In genomic region chr1:63326473-63327380, GRCh38 we compare ENCODE assay signal across 10 cellular contexts. TPM values are rescaled to one million over a fixed set of nuclear protein-coding genes. Genes with fewer than 3 reads are reported as not detected.
DNase-seq lines count a peak whose midpoint lies in the region; ATAC-seq and TF ChIP-seq lines count a peak whose summit lies in the region.
"Had no signal": no experiment of that assay in that cellular context is flagged by ENCODE, and none has a peak within 500 bp of the region (broad histone marks: within the 10 kb centered on the region; RNA-seq: fewer than 3 reads in every experiment).

No MANE protein-coding gene starts in this region.

- H3K9me3 Mint-ChIP-seq in CD4-positive, alpha-beta memory T cell, result peaks cover 0 to 52% (median 36%) of the 10 kb centered on the region in 8 donors

- H3K4me1 Mint-ChIP-seq in CD4-positive, alpha-beta memory T cell, result peaks cover 20 to 43% (median 32%) of the 10 kb centered on the region in 4 donors
- peaks cover 11% of the 10 kb centered on the region for H3K4me1 Mint-ChIP-seq in T-helper 17 cell

- peaks cover 2 to 10% of the 10 kb centered on the region in 2 donors for H3K36me3 Mint-ChIP-seq in CD4-positive, alpha-beta memory T cell
- H3K36me3 Mint-ChIP-seq in T-helper 17 cell (ENCODE audit: low read depth), result peaks cover 8% of the 10 kb centered on the region

- DNase-seq in CD4-positive, alpha-beta memory T cell, result peak in 2 of 5 donors; percentile 9 to 16
- DNase-seq in GM13977 (ENCODE audit: low spot score) (peak; percentile 34), T-helper 17 cell (no peak), iPS DF 6.9 (ENCODE audit: low read depth, low spot score) (no peak), middle frontal gyrus (ENCODE audit: extremely low spot score, low spot score) (no peak), uterus (no peak), posterior vena cava (ENCODE audit: low spot score) (no peak)

- H3K27ac Mint-ChIP-seq in CD4-positive, alpha-beta memory T cell, result peak overlapping the region in 6 of 7 donors; percentile 25 to 87 (median 70)
- peak overlapping the region; percentile 88 for H3K27ac Mint-ChIP-seq in T-helper 17 cell

- H3K4me3 Mint-ChIP-seq in CD4-positive, alpha-beta memory T cell, result peak overlapping the region in 5 of 8 donors; percentile 20 to 62 (median 46)
- H3K4me3 Mint-ChIP-seq in T-helper 17 cell, result peak overlapping the region; percentile 3
- H3K4me3 Mint-ChIP-seq: memory B cell had no signal

- no peaks in the 10 kb centered on the region for H3K9me3 ChIP-seq in CD4-positive, alpha-beta memory T cell (ENCODE audit: control insufficient read depth in 1 of 2, low read length in 2 of 2)
- H3K9me3 ChIP-seq in T-helper 17 cell (ENCODE audit: control insufficient read depth, low read length, poor library complexity, severe bottlenecking), result peaks cover 11% of the 10 kb centered on the region
- no peaks in the 10 kb centered on the region for H3K9me3 ChIP-seq in iPS DF 6.9 (ENCODE audit: control insufficient read depth, insufficient read depth, low read length)
- no peaks in the 10 kb centered on the region for H3K9me3 ChIP-seq in uterus
- H3K9me3 ChIP-seq: breast epithelium had no signal

- H3K4me1 ChIP-seq in CD4-positive, alpha-beta memory T cell (ENCODE audit: insufficient read depth, low read length), result peaks cover 22% of the 10 kb centered on the region
- H3K4me1 ChIP-seq in iPS DF 6.9 (ENCODE audit: control insufficient read depth, insufficient read depth, low read length), result peaks cover 7% of the 10 kb centered on the region
- peaks cover 0 to 23% of the 10 kb centered on the region in 2 donors for H3K4me1 ChIP-seq in uterus
- H3K4me1 ChIP-seq: breast epithelium had no signal

- no peak for TF ChIP-seq CTCF in GM13977 (IDR thresholded peaks at IDR 0.05; ENCODE audit: extremely low read depth, insufficient read depth, missing control alignments)
- TF ChIP-seq CTCF in uterus (IDR thresholded peaks at IDR 0.05), result no peak

- POLR2A ChIA-PET in CD4-positive, alpha-beta memory T cell (lab: Charles Lee; ENCODE audit: partially characterized antibody), result no interaction called here

- no peak overlapping the region for H3K4me3 ChIP-seq in CD4-positive, alpha-beta memory T cell (ENCODE audit: low read length in 2 of 2)
- H3K4me3 ChIP-seq in iPS DF 6.9 (ENCODE audit: low read length) (peak overlapping the region; percentile 11; the same call in 1 of the 2 replicates), uterus (no peak overlapping the region)
- H3K4me3 ChIP-seq: breast epithelium had no signal

- intact Hi-C loops in CD4-positive, alpha-beta memory T cell (cut with micrococcal nuclease), result no loop called here
- intact Hi-C loops in uterus (cut with DNase I; ENCODE audit: low total_unique reads), result no loop called here
- intact Hi-C loops in posterior vena cava (cut with DNase I), result no loop called here

- CTCF ChIA-PET in CD4-positive, alpha-beta memory T cell (lab: Charles Lee; ENCODE audit: partially characterized antibody), result interaction anchor here (0.7 to 1.2 kb wide), 4 partner anchors 10 to 46 kb away, joined by 3 read pairs; no protein-coding TSS in a partner anchor

- peaks cover 56% of the 10 kb centered on the region in 2 donors for H3K27me3 Mint-ChIP-seq in CD4-positive, alpha-beta memory T cell
- peaks cover 52% of the 10 kb centered on the region for H3K27me3 Mint-ChIP-seq in T-helper 17 cell

- ATAC-seq in T-helper 17 cell (no peak), GM18498 (IDR thresholded peaks at IDR 0.05; ENCODE audit: unreplicated experiment) (no peak)

- no peaks in the 10 kb centered on the region for H3K36me3 ChIP-seq in CD4-positive, alpha-beta memory T cell (ENCODE audit: insufficient read depth, low read length)
- H3K36me3 ChIP-seq in iPS DF 6.9 (ENCODE audit: control insufficient read depth, insufficient read depth, low read length), result no peaks in the 10 kb centered on the region
- no peaks in the 10 kb centered on the region for H3K36me3 ChIP-seq in uterus
- H3K36me3 ChIP-seq: breast epithelium had no signal

- no CpG with 5 or more reads among the region's 37 CpGs for WGBS in iPS DF 6.9 (ENCODE audit: insufficient coverage, insufficient read length)

- in situ Hi-C loops in GM13977 (cut with MboI; ENCODE audit: low pct_unique_long_range_greater_than_20kb, low sequenced_read_pairs, unreplicated experiment), result no loop called here

- peaks cover 72% of the 10 kb centered on the region for H3K27me3 ChIP-seq in CD4-positive, alpha-beta memory T cell (ENCODE audit: insufficient read depth, low read length)
- no peaks in the 10 kb centered on the region; the same call in 1 of the 2 replicates for H3K27me3 ChIP-seq in iPS DF 6.9 (ENCODE audit: control insufficient read depth, insufficient read depth, low read length)
- peaks cover 37 to 77% of the 10 kb centered on the region in 2 donors for H3K27me3 ChIP-seq in uterus

- TF ChIP-seq POLR2A in uterus (IDR thresholded peaks at IDR 0.05), result no peak

- no peak overlapping the region for H3K27ac ChIP-seq in CD4-positive, alpha-beta memory T cell (ENCODE audit: low read depth, low read length)
- H3K27ac ChIP-seq in iPS DF 6.9 (ENCODE audit: low read length), result no peak overlapping the region
- H3K27ac ChIP-seq in uterus, result no peak overlapping the region
- H3K27ac ChIP-seq: breast epithelium had no signal

RNA-seq across cellular contexts. Expression of gene FOXD3, which starts 4.4 kb away (rescaled TPM):
- not detected for total RNA-seq in CD4-positive, alpha-beta memory T cell
- not detected for polyA plus RNA-seq in CD4-positive, alpha-beta memory T cell
- total RNA-seq in T-helper 17 cell (not detected), uterus (1 to 10 TPM in 1 of 4 donors, under 1 TPM in 1, not detected in 2; 0.34 to 1.4 TPM), posterior vena cava (under 1 TPM; 0.14 to 0.19 TPM)
- total RNA-seq: breast epithelium had no signal

RNA-seq across cellular contexts. Expression of gene ALG6, which starts 40.7 kb away (rescaled TPM):
- 10 to 100 TPM; 27.6 to 28.4 TPM for total RNA-seq in CD4-positive, alpha-beta memory T cell
- 10 to 100 TPM; 21.9 to 22.0 TPM for polyA plus RNA-seq in CD4-positive, alpha-beta memory T cell
- total RNA-seq in T-helper 17 cell, result 10 to 100 TPM; 15.0 to 18.9 TPM
- 10 to 100 TPM in 3 of 4 donors, 1 to 10 TPM in 1; 3.8 to 23.6 (median 15.2) TPM for total RNA-seq in uterus
- total RNA-seq in posterior vena cava, result 1 to 10 TPM; 7.3 to 8.6 TPM
